Comparison of ENCODE assay signal across 1 cellular context in the genomic region with DNA sequence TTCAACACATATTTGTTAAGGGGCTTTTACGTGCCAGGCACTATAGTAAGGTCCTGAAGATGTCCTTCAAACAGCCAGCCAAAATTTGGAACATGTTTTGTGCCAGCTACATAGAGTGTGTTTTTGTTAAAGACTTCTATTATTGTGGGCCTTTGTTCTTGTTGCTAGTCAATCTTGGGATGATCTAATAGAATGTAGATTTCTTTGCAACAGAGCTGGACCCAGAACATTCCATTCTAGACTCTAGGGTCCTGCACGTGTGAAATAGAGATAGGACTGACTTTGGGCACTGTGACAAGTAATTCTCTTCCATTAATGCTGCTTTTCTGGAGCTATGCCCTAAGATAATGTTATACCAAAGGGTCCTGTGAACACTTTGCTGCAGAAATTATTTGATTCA.
TF ChIP-seq lines count a peak whose summit lies in the region.

No MANE protein-coding gene starts in this region.

TF ChIP-seq in K562, 482 proteins besides CTCF, POLR2A, EP300 and RAD21:
- TF ChIP-seq ZNF3 (CRISPR knock-in tag; IDR thresholded peaks at IDR 0.05) (no peak), ZNF124 (CRISPR knock-in tag; IDR thresholded peaks at IDR 0.05) (no peak), ARNT (IDR thresholded peaks at IDR 0.05) (no peak), ZNF398 (CRISPR knock-in tag; IDR thresholded peaks at IDR 0.05) (no peak), TSC22D4 (tag; IDR thresholded peaks at IDR 0.05) (no peak), ATF1 (CRISPR knock-in tag; IDR thresholded peaks at IDR 0.05) (no peak), ATF1 (tag; IDR thresholded peaks at IDR 0.05) (no peak), LARP7 (IDR thresholded peaks at IDR 0.05) (no peak)
- TF ChIP-seq, protein P1, sequence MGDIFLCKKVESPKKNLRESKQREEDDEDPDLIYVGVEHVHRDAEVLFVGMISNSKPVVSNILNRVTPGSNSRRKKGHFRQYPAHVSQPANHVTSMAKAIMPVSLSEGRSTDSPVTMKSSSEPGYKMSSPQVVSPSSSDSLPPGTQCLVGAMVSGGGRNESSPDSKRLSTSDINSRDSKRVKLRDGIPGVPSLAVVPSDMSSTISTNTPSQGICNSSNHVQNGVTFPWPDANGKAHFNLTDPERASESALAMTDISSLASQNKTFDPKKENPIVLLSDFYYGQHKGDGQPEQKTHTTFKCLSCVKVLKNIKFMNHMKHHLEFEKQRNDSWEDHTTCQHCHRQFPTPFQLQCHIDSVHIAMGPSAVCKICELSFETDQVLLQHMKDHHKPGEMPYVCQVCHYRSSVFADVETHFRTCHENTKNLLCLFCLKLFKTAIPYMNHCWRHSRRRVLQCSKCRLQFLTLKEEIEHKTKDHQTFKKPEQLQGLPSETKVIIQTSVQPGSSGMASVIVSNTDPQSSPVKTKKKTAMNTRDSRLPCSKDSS (IDR thresholded peaks at IDR 0.05; ENCODE audit: low read depth, partially characterized antibody), result no peak
TF ChIP-seq in K562: peak in this region for 0.
